ENCODE assay signal across 25 cellular contexts in the genomic region with DNA sequence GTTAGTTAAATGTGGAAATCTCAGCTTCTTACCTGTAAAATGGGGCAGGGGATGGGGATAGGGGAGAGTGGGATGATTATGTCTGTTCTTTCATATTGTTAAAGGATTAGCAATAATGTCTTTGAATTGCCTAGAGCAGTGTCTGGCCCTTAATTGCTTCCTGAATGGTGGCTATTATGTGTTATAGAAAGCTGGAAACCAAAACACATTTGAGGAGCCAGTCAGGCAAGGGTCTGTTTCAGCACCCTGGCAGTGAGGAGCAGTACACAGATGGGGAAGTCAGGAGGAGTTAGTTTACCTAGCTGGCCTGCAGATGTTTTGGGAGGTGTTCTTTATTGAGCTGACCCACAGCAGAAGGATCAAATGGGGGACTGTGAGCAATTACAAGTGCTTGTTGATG.
DNase-seq lines count a peak whose midpoint lies in the region; ATAC-seq, FAIRE-seq and TF ChIP-seq lines count a peak whose summit lies in the region.
"Had no signal": no experiment of that assay in that cellular context is flagged by ENCODE, and none has a peak within 500 bp of the region (broad histone marks: within the 10 kb centered on the region; RNA-seq: fewer than 3 reads in every experiment).

No MANE protein-coding gene starts in this region.

- peak overlapping the region in 2 of 5 experiments; percentile 5 to 61 for H3K4me3 Mint-ChIP-seq in brain
- H3K4me3 Mint-ChIP-seq: activated naive CD8-positive, alpha-beta T cell treated with anti-CD3 and anti-CD28 coated beads, Interleukin-2, amount 50 U/mL, for 24 hours had no signal

- TF ChIP-seq POLR2A in erythroblast (IDR thresholded peaks at IDR 0.05; ENCODE audit: low read length): no peak

- H3K4me1 Mint-ChIP-seq in brain: peaks cover 63% of the 10 kb centered on the region
- H3K4me1 Mint-ChIP-seq: activated naive CD8-positive, alpha-beta T cell treated with anti-CD3 and anti-CD28 coated beads, Interleukin-2, amount 50 U/mL, for 24 hours had no signal

- peaks cover 5% of the 10 kb centered on the region for H3K36me3 Mint-ChIP-seq in brain

- in situ Hi-C loops in KBM-7 (cut with MboI; ENCODE audit: low pct_unique_long_range_greater_than_20kb, low sequenced_read_pairs): no loop called here

- ATAC-seq in GM21423 (IDR thresholded peaks at IDR 0.05; ENCODE audit: unreplicated experiment): no peak
- ATAC-seq: activated naive CD8-positive, alpha-beta T cell treated with anti-CD3 and anti-CD28 coated beads, Interleukin-2, amount 50 U/mL, for 24 hours had no signal

- peak; percentile 72 for DNase-seq in COR-L47 (lab: John Stamatoyannopoulos, UW)
- DNase-seq in KBM-7: peak; percentile 15
- DNase-seq in NCI-H2227 (lab: John Stamatoyannopoulos, UW; ENCODE audit: unreplicated experiment): peak; percentile 52
- no peak for DNase-seq in erythroblast (lab: John Stamatoyannopoulos, UW)
- no peak for DNase-seq in GM19239 (ENCODE audit: insufficient read length, low spot score)
- no peak for DNase-seq in activated gamma-delta T cell (lab: John Stamatoyannopoulos, UW)
- DNase-seq: activated CD4-positive, alpha-beta T cell treated with anti-CD3 and anti-CD28 coated beads for 48 hours; activated CD8-positive, alpha-beta memory T cell treated with anti-CD3 and anti-CD28 coated beads for 24 hours; activated gamma-delta T cell treated with Interleukin-2 at 50 U/mL for 16 hours; activated naive CD8-positive, alpha-beta T cell treated with anti-CD3 and anti-CD28 coated beads, Interleukin-2, amount 50 U/mL, for 24 hours; activated T-cell treated with anti-CD3 and anti-CD28 coated beads for 4 hours; effector memory CD4-positive, alpha-beta T cell; glutamatergic neuron; left lung; NCI-H2029 treated with DMSO at 0.1 percent for 48 hours; NCI-H524 treated with DMSO at 0.1 percent for 48 hours; posterior cingulate gyrus; SIG-M5; stimulated activated naive CD4-positive, alpha-beta T cell treated with Interleukin-2 at 50 U/mL for 16 hours; upper lobe of right lung; WERI-Rb-1 had no signal

- no peak for FAIRE-seq in GM19239 (lab: Jason Lieb, UNC)
- FAIRE-seq: astrocyte, GM12891 had no signal

- H3K27me3 Mint-ChIP-seq in brain: no peaks in the 10 kb centered on the region
- H3K27me3 Mint-ChIP-seq: activated naive CD8-positive, alpha-beta T cell treated with anti-CD3 and anti-CD28 coated beads, Interleukin-2, amount 50 U/mL, for 24 hours had no signal

- H3K9me3 Mint-ChIP-seq in brain: no peaks in the 10 kb centered on the region
- H3K9me3 Mint-ChIP-seq: activated naive CD8-positive, alpha-beta T cell treated with anti-CD3 and anti-CD28 coated beads, Interleukin-2, amount 50 U/mL, for 24 hours had no signal

- peak overlapping the region in 4 of 5 experiments; percentile 1 to 80 (median 12) for H3K27ac Mint-ChIP-seq in brain
- H3K27ac Mint-ChIP-seq: activated naive CD8-positive, alpha-beta T cell treated with anti-CD3 and anti-CD28 coated beads, Interleukin-2, amount 50 U/mL, for 24 hours had no signal

- no peak for TF ChIP-seq CTCF in brain (conservative IDR thresholded peaks at IDR 0.05)

Comparison
In these comparisons a context has a peak if more than half of its experiments do, and no peak if none do; other contexts are left out.
1. DNase-seq: peak in COR-L47 (single experiment), KBM-7 (single experiment) and NCI-H2227 (single experiment); none in erythroblast (0 of 2), GM19239 (single experiment) and activated gamma-delta T cell (single experiment).